ENCODE assay signal across 1 cellular context in genomic region chr14:69191340-69192111, GRCh38.
TF ChIP-seq lines count a peak whose summit lies in the region.

Gene EXD2, plus strand, starts transcription at chr14:69191498. Its CDS starts 17,973 bp downstream, at chr14:69209471.

TF ChIP-seq in K562, 482 proteins besides CTCF, POLR2A, EP300 and RAD21 (continued from another document and continues in another):
- 0 out of 2 replicates have a peak, but pooled peaks have one; percentile 42 for TF ChIP-seq SUPT5H (IDR thresholded peaks at IDR 0.05)
- no peak for TF ChIP-seq POLR3G (IDR thresholded peaks at IDR 0.05; ENCODE audit: extremely low read depth, insufficient read length, insufficient replicate concordance)
- TF ChIP-seq EGR1 (conservative IDR thresholded peaks at IDR 0.05) = peak; percentile 50
- no peak for TF ChIP-seq BCOR (IDR thresholded peaks at IDR 0.05)
- no peak for TF ChIP-seq ZNF778 (CRISPR knock-in tag; IDR thresholded peaks at IDR 0.05)
- TF ChIP-seq ZSCAN32 (CRISPR knock-in tag; IDR thresholded peaks at IDR 0.05) = no peak
- TF ChIP-seq GABPB1 (CRISPR knock-in tag; IDR thresholded peaks at IDR 0.05) = peak; percentile 98
- no peak for TF ChIP-seq SFPQ (IDR thresholded peaks at IDR 0.05; ENCODE audit: low read depth, low read length)
- TF ChIP-seq LCOR (CRISPR knock-in tag; IDR thresholded peaks at IDR 0.05) = no peak
- TF ChIP-seq GABPA (tag; conservative IDR thresholded peaks at IDR 0.05; ENCODE audit: low read depth) = peak; percentile 98
- TF ChIP-seq DACH1 (IDR thresholded peaks at IDR 0.05; ENCODE audit: partially characterized antibody) = peak; percentile 70
- no peak for TF ChIP-seq TSHZ1 (CRISPR knock-in tag; IDR thresholded peaks at IDR 0.05)
- no peak for TF ChIP-seq ELF1 (tag; IDR thresholded peaks at IDR 0.05)
- no peak for TF ChIP-seq NFE2L1 (tag; IDR thresholded peaks at IDR 0.05; ENCODE audit: borderline replicate concordance, low read depth)
- TF ChIP-seq USF1 (CRISPR knock-in tag; IDR thresholded peaks at IDR 0.05) = peak; percentile 45; the same call in 1 of the 2 replicates
- peak; percentile 93 for TF ChIP-seq TCF7L2 (IDR thresholded peaks at IDR 0.05; ENCODE audit: low read depth, low read length)
- TF ChIP-seq ATF3 (IDR thresholded peaks at IDR 0.05) = peak; percentile 47
- no peak for TF ChIP-seq ATF3 (CRISPR knock-in tag; conservative IDR thresholded peaks at IDR 0.05)
- no peak for TF ChIP-seq STAT6 (CRISPR knock-in tag; IDR thresholded peaks at IDR 0.05)
- TF ChIP-seq ZNF436 (CRISPR knock-in tag; IDR thresholded peaks at IDR 0.05) = no peak
- no peak for TF ChIP-seq ZNF23 (CRISPR knock-in tag; IDR thresholded peaks at IDR 0.05)
- peak; percentile 82 for TF ChIP-seq ZBTB7A (IDR thresholded peaks at IDR 0.05; ENCODE audit: borderline replicate concordance, control insufficient read depth, low read depth, low read length)
- TF ChIP-seq KLF6 (CRISPR knock-in tag; IDR thresholded peaks at IDR 0.05; ENCODE audit: borderline replicate concordance) = no peak
- 0 out of 2 replicates have a peak, but pooled peaks have one; percentile 16 for TF ChIP-seq EHMT2 (IDR thresholded peaks at IDR 0.05)
- peak; percentile 98 for TF ChIP-seq NCOA1 (IDR thresholded peaks at IDR 0.05; ENCODE audit: low read depth)
- TF ChIP-seq HOXB6 (CRISPR knock-in tag; IDR thresholded peaks at IDR 0.05; ENCODE audit: borderline replicate concordance) = no peak
- TF ChIP-seq SMARCA4 (IDR thresholded peaks at IDR 0.05) = no peak
- no peak for TF ChIP-seq ELF4 (CRISPR knock-in tag; IDR thresholded peaks at IDR 0.05)
- TF ChIP-seq TCF7 (IDR thresholded peaks at IDR 0.05; ENCODE audit: borderline replicate concordance) = no peak; the same call in 1 of the 2 replicates
- no peak for TF ChIP-seq RFX7 (CRISPR knock-in tag; IDR thresholded peaks at IDR 0.05)
- TF ChIP-seq DDX20 (tag; IDR thresholded peaks at IDR 0.05; ENCODE audit: low read depth) = no peak
- TF ChIP-seq CCAR2 (IDR thresholded peaks at IDR 0.05; ENCODE audit: low read depth, low read length) = no peak
- no peak for TF ChIP-seq ARID3A (IDR thresholded peaks at IDR 0.05; ENCODE audit: borderline replicate concordance, low read depth, low read length)
- no peak for TF ChIP-seq SMARCA5 (IDR thresholded peaks at IDR 0.05)
- TF ChIP-seq NBN (IDR thresholded peaks at IDR 0.05; ENCODE audit: low read depth) = no peak; the same call in 1 of the 2 replicates
- peak; percentile 32 for TF ChIP-seq CCNT2 (IDR thresholded peaks at IDR 0.05; ENCODE audit: borderline replicate concordance, extremely low read depth, insufficient read length, low read depth, low read length)
- TF ChIP-seq JUNB (CRISPR knock-in tag; conservative IDR thresholded peaks at IDR 0.05) = no peak
- no peak for TF ChIP-seq RBM15 (IDR thresholded peaks at IDR 0.05; ENCODE audit: insufficient read depth, low read length)
- no peak for TF ChIP-seq MAFK (IDR thresholded peaks at IDR 0.05; ENCODE audit: low read length)
- TF ChIP-seq ZNF232 (CRISPR knock-in tag; IDR thresholded peaks at IDR 0.05) = no peak
- no peak for TF ChIP-seq POLR3A (IDR thresholded peaks at IDR 0.05; ENCODE audit: borderline replicate concordance, extremely low read depth, insufficient read depth, insufficient read length)
- no peak for TF ChIP-seq PHTF2 (CRISPR knock-in tag; IDR thresholded peaks at IDR 0.05)
- no peak for TF ChIP-seq ZNF707 (CRISPR knock-in tag; conservative IDR thresholded peaks at IDR 0.05)
- peak; percentile 5; the same call in 1 of the 2 replicates for TF ChIP-seq CHAMP1 (IDR thresholded peaks at IDR 0.05)
- TF ChIP-seq ATF4 (CRISPR knock-in tag; IDR thresholded peaks at IDR 0.05) = no peak
- TF ChIP-seq ZNF77 (CRISPR knock-in tag; IDR thresholded peaks at IDR 0.05) = no peak
- no peak for TF ChIP-seq FOXJ3 (CRISPR knock-in tag; IDR thresholded peaks at IDR 0.05)
- no peak for TF ChIP-seq SNIP1 (IDR thresholded peaks at IDR 0.05; ENCODE audit: low read depth)
- TF ChIP-seq SIX5 (IDR thresholded peaks at IDR 0.05; ENCODE audit: borderline replicate concordance in 1 of 2, insufficient read depth in 1 of 2, low read depth in 1 of 2, low read length in 2 of 2) = peak; percentile 62 to 65; a peak in 3 of 4 replicates
- TF ChIP-seq USF2 (CRISPR knock-in tag; IDR thresholded peaks at IDR 0.05) = no peak
- TF ChIP-seq ADNP (tag; IDR thresholded peaks at IDR 0.05) = no peak
- no peak for TF ChIP-seq ZNF695 (CRISPR knock-in tag; IDR thresholded peaks at IDR 0.05)
- no peak for TF ChIP-seq NKRF (IDR thresholded peaks at IDR 0.05; ENCODE audit: borderline replicate concordance)
- TF ChIP-seq OTX1 (CRISPR knock-in tag; IDR thresholded peaks at IDR 0.05) = no peak
